ENCODE assay signal across 8 cellular contexts in genomic region chr3:133821767-133822638, GRCh38. TPM values are rescaled to one million over a fixed set of nuclear protein-coding genes. Genes with fewer than 3 reads are reported as not detected.
DNase-seq lines count a peak whose midpoint lies in the region; TF ChIP-seq lines count a peak whose summit lies in the region.

No MANE protein-coding gene starts in this region.

- H3K4me3 Mint-ChIP-seq in activated CD4-positive, alpha-beta memory T cell treated with anti-CD3 and anti-CD28 coated beads, Interleukin-2, amount 10 ng/mL, durations not matched to agents 7 days and 5 days = no peak overlapping the region

- H3K36me3 Mint-ChIP-seq in activated CD4-positive, alpha-beta memory T cell treated with anti-CD3 and anti-CD28 coated beads, Interleukin-2, amount 10 ng/mL, durations not matched to agents 7 days and 5 days (ENCODE audit: low read depth) = peaks cover 70% of the 10 kb centered on the region

- no peaks in the 10 kb centered on the region for H3K9me3 Mint-ChIP-seq in activated CD4-positive, alpha-beta memory T cell treated with anti-CD3 and anti-CD28 coated beads, Interleukin-2, amount 10 ng/mL, durations not matched to agents 7 days and 5 days

- no peaks in the 10 kb centered on the region for H3K27me3 Mint-ChIP-seq in activated CD4-positive, alpha-beta memory T cell treated with anti-CD3 and anti-CD28 coated beads, Interleukin-2, amount 10 ng/mL, durations not matched to agents 7 days and 5 days

- no peak overlapping the region for H3K27ac Mint-ChIP-seq in activated CD4-positive, alpha-beta memory T cell treated with anti-CD3 and anti-CD28 coated beads, Interleukin-2, amount 10 ng/mL, durations not matched to agents 7 days and 5 days

- no peak overlapping the region for H2AFZ ChIP-seq in osteoblast (ENCODE audit: low read length)

- POLR2A ChIA-PET in activated CD4-positive, alpha-beta memory T cell treated with anti-CD3 and anti-CD28 coated beads, Interleukin-2, amount 10 ng/mL, durations not matched to agents 7 days and 5 days (lab: Charles Lee) = no interaction called here

- H3K9me3 ChIP-seq in osteoblast (ENCODE audit: low read depth, low read length) = no peaks in the 10 kb centered on the region

- peaks cover 23% of the 10 kb centered on the region for H4K20me1 ChIP-seq in osteoblast (ENCODE audit: insufficient read depth, low read length)

- CTCF ChIA-PET in activated CD4-positive, alpha-beta memory T cell treated with anti-CD3 and anti-CD28 coated beads, Interleukin-2, amount 10 ng/mL, durations not matched to agents 7 days and 5 days (lab: Charles Lee) = no interaction called here

- no peak overlapping the region for H3K4me3 ChIP-seq in osteoblast (ENCODE audit: insufficient read depth, low read length)

- H3K4me1 Mint-ChIP-seq in activated CD4-positive, alpha-beta memory T cell treated with anti-CD3 and anti-CD28 coated beads, Interleukin-2, amount 10 ng/mL, durations not matched to agents 7 days and 5 days = no peaks in the 10 kb centered on the region

- TF ChIP-seq POLR2A in erythroblast (IDR thresholded peaks at IDR 0.05; ENCODE audit: low read length) = peak; percentile 20

- H3K36me3 ChIP-seq in osteoblast (ENCODE audit: insufficient read depth, low read length) = peaks cover 65% of the 10 kb centered on the region

- H3K4me1 ChIP-seq in osteoblast (ENCODE audit: insufficient read depth, low read length) = peaks cover 8% of the 10 kb centered on the region

- peak; percentile 68 for DNase-seq in GM03348 (ENCODE audit: low spot score)
- peak; percentile 89 for DNase-seq in NCI-H226
- peak in 1 of 2 experiments; percentile 24 for DNase-seq in erythroblast (lab: John Stamatoyannopoulos, UW)
- no peak for DNase-seq in osteoblast (ENCODE audit: insufficient read length, low spot score, missing footprints)
- no peak for DNase-seq in retina
- no peak for DNase-seq in stimulated activated CD4-positive, alpha-beta T cell treated with anti-CD3 and anti-CD28 coated beads, Interleukin-15, amount 100 ng/mL, for 24 hours
- DNase-seq in activated CD4-positive, alpha-beta memory T cell treated with anti-CD3 and anti-CD28 coated beads, Interleukin-2, amount 10 ng/mL, durations not matched to agents 7 days and 5 days = no peak
- DNase-seq in DMS79 (lab: John Stamatoyannopoulos, UW) = no peak

- no peak overlapping the region for H3K4me2 ChIP-seq in osteoblast (ENCODE audit: insufficient read depth, low read length)

- peak; percentile 63 for TF ChIP-seq CTCF in osteoblast (IDR thresholded peaks at IDR 0.05; ENCODE audit: extremely low read depth, low read depth, low read length)

- H3K79me2 ChIP-seq in osteoblast (ENCODE audit: insufficient read depth, low read length) = peaks cover 4% of the 10 kb centered on the region

- peak overlapping the region; percentile 20 for H3K27ac ChIP-seq in osteoblast (ENCODE audit: low read depth, low read length)

- H3K27me3 ChIP-seq in osteoblast (ENCODE audit: insufficient read depth, low read length) = no peaks in the 10 kb centered on the region

RNA-seq across cellular contexts. Expression of gene SRPRB, which starts 16.4 kb away (rescaled TPM):
- 76.0 and 80.3 TPM in 2 replicates for total RNA-seq in osteoblast
- total RNA-seq in activated CD4-positive, alpha-beta memory T cell treated with anti-CD3 and anti-CD28 coated beads, Interleukin-2, amount 10 ng/mL, durations not matched to agents 7 days and 5 days = 10 to 100 TPM; 44.5 to 46.8 TPM

Comparison
In these comparisons a context has a peak if more than half of its experiments do, and no peak if none do; other contexts are left out.
1. DNase-seq: peak in GM03348 (single experiment) and NCI-H226 (single experiment); none in osteoblast (single experiment), retina (single experiment), stimulated activated CD4-positive, alpha-beta T cell treated with anti-CD3 and anti-CD28 coated beads, Interleukin-15, amount 100 ng/mL, for 24 hours (single experiment), activated CD4-positive, alpha-beta memory T cell treated with anti-CD3 and anti-CD28 coated beads, Interleukin-2, amount 10 ng/mL, durations not matched to agents 7 days and 5 days (single experiment) and DMS79 (single experiment).